In genomic region chr3:124701687-124702086, GRCh38 we compare ENCODE assay signal across 17 cellular contexts. TPM values are rescaled to one million over a fixed set of nuclear protein-coding genes. Genes with fewer than 3 reads are reported as not detected.
DNase-seq lines count a peak whose midpoint lies in the region; ATAC-seq and TF ChIP-seq lines count a peak whose summit lies in the region.
"Had no signal": no experiment of that assay in that cellular context is flagged by ENCODE, and none has a peak within 500 bp of the region (broad histone marks: within the 10 kb centered on the region; RNA-seq: fewer than 3 reads in every experiment).

No MANE protein-coding gene starts in this region.

- H3K27me3 ChIP-seq in kidney epithelial cell (ENCODE audit: control insufficient read depth, insufficient read depth, low read length), result no peaks in the 10 kb centered on the region
- H3K27me3 ChIP-seq: pancreas had no signal

- H3K4me3 ChIP-seq in cardiac fibroblast (replicated peaks in 1 of 2; ENCODE audit: low read depth in 2 of 2, low read length in 2 of 2) (no peak overlapping the region), kidney epithelial cell (ENCODE audit: low read depth, low read length) (no peak overlapping the region)
- H3K4me3 ChIP-seq: GM12878, pancreas, thoracic aorta had no signal

- no peak for ATAC-seq in GM21619 (IDR thresholded peaks at IDR 0.05; ENCODE audit: unreplicated experiment)
- ATAC-seq: activated T-helper 17 cell treated with anti-CD3 and anti-CD28 coated beads, Interleukin-2, amount 50 U/mL, for 72 hours; GM12878 had no signal

- DNase-seq in A172 (ENCODE audit: low spot score) (peak; percentile 68), HS-27A (ENCODE audit: low read depth) (peak; percentile 78), cardiac fibroblast (ENCODE audit: low read depth in 2 of 2) (peak; percentile 25 to 73), kidney epithelial cell (ENCODE audit: low read depth) (peak; percentile 48), NCI-H2107 treated with DMSO at 0.1 percent for 48 hours (lab: John Stamatoyannopoulos, UW; ENCODE audit: unreplicated experiment) (no peak), GF-D8 (lab: John Stamatoyannopoulos, UW) (no peak), SK-N-DZ (ENCODE audit: low spot score) (no peak)
- DNase-seq: 8988T; activated CD4-positive, alpha-beta T cell treated with anti-CD3 and anti-CD28 coated beads for 4 hours; NCI-H524 treated with DMSO at 0.1 percent for 48 hours; stimulated activated CD4-positive, alpha-beta T cell treated with anti-CD3 and anti-CD28 coated beads, Interleukin-15, amount 100 ng/mL, for 24 hours; T-helper 2 cell had no signal

- H3K36me3 ChIP-seq in kidney epithelial cell (ENCODE audit: control insufficient read depth, insufficient read depth, low read length), result no peaks in the 10 kb centered on the region
- H3K36me3 ChIP-seq: pancreas had no signal

- no peak for TF ChIP-seq CTCF in cardiac fibroblast (IDR thresholded peaks at IDR 0.05; ENCODE audit: low read depth, low read length)
- no peak for TF ChIP-seq CTCF in kidney epithelial cell (IDR thresholded peaks at IDR 0.05; ENCODE audit: insufficient read depth, low read length, poor library complexity, severe bottlenecking)

RNA-seq across cellular contexts. Expression of gene UMPS, which starts 28.6 kb away (rescaled TPM):
- 55.5 and 84.5 TPM in 2 replicates for total RNA-seq in A172 (2014; rRNA removed; shearing (Covaris generic))
- total RNA-seq in kidney epithelial cell, result 28.5 and 36.0 TPM in 2 replicates
- polyA plus RNA-seq in SK-N-DZ (2014; cell fraction: cytosol; rRNA removed), result 34.7 and 40.5 TPM in 2 replicates
- polyA plus RNA-seq in SK-N-DZ (2014; cell fraction: nucleus; rRNA removed), result 27.0 and 30.9 TPM in 2 replicates

Comparison
In these comparisons a context has a peak if more than half of its experiments do, and no peak if none do; other contexts are left out.
1. DNase-seq: peak in A172 (single experiment), HS-27A (single experiment), cardiac fibroblast (2 of 2) and kidney epithelial cell (single experiment); none in NCI-H2107 treated with DMSO at 0.1 percent for 48 hours (single experiment), GF-D8 (single experiment) and SK-N-DZ (single experiment).